In genomic region chr17:15828727-15829314, GRCh38 we compare ENCODE assay signal across 8 cellular contexts.
A peak's percentile ranks its signal among the peaks of the same experiment; 100 is the strongest.
DNase-seq lines count a peak whose midpoint lies in the region; TF ChIP-seq lines count a peak whose summit lies in the region.
"Not testable (repeated sequence)": the region's sequence is repeated elsewhere in the genome, so short reads cannot be mapped to it uniquely, and the experiment has no call there.

No MANE protein-coding gene starts in this region.

- not testable (repeated sequence) for H3K4me1 ChIP-seq in tibial artery

- not testable (repeated sequence) for H3K9me3 ChIP-seq in tibial artery

- in situ Hi-C loops in brain microvascular endothelial cell (cut with HindIII; ENCODE audit: low pct_ligation_motif_present, low sequenced_read_pairs), result not testable (repeated sequence)

- intact Hi-C loops in tibial artery (cut with DNase I; ENCODE audit: low total_unique reads), result not testable (repeated sequence)

- not testable (repeated sequence) for H3K4me3 ChIP-seq in brain microvascular endothelial cell (ENCODE audit: low read depth, low read length); tibial artery

- POLR2A ChIA-PET in GM10248 (lab: Yijun Ruan, JAX), result not testable (repeated sequence)

- H3K27me3 ChIP-seq in brain microvascular endothelial cell (replicated peaks); tibial artery: not testable (repeated sequence)

- CTCF ChIA-PET in GM10248 (lab: Yijun Ruan, JAX), result interaction anchor here (1.4 to 2.4 kb wide), 3 partner anchors 130 to 694 kb away, joined by 3 to 21 read pairs (median 3); partner anchors contain the start of genes TTC19 and ZSWIM7

- not testable (repeated sequence) for H3K27ac ChIP-seq in brain microvascular endothelial cell, tibial artery

- H3K36me3 ChIP-seq in brain microvascular endothelial cell (replicated peaks); tibial artery: not testable (repeated sequence)

- DNase-seq in GM10248 (ENCODE audit: extremely low spot score) (peak; percentile 11), HS-27A (ENCODE audit: low read depth) (peak; percentile 24), NCI-H82 (lab: John Stamatoyannopoulos, UW) (peak; percentile 86), brain microvascular endothelial cell (peak; percentile 79), hepatic stellate cell (ENCODE audit: low spot score) (peak; percentile 17), pulmonary artery endothelial cell (ENCODE audit: low read depth, low spot score) (peak; percentile 26), tibial artery (peak; percentile 76 to 81)
- DNase-seq in activated CD4-positive, CD25-positive, alpha-beta regulatory T cell treated with anti-CD3 and anti-CD28 coated beads, Interleukin-2, amount 50 U/mL, for 72 hours, result peak; percentile 72

- TF ChIP-seq CTCF in GM10248 (IDR thresholded peaks at IDR 0.05; ENCODE audit: control extremely low read depth, extremely low read depth, low read depth, missing control alignments) (peak; percentile 80), brain microvascular endothelial cell (IDR thresholded peaks at IDR 0.05; ENCODE audit: low read depth, low read length, missing control alignments) (peak; percentile 77), tibial artery (IDR thresholded peaks at IDR 0.05) (peak; percentile 63 to 81)

Comparison
In these comparisons a context has a peak if more than half of its experiments do, and no peak if none do; other contexts are left out.
1. DNase-seq: peak in every context shown above with its lines; median percentile 86 in NCI-H82; 79 in brain microvascular endothelial cell; 78 in tibial artery; 72 in activated CD4-positive, CD25-positive, alpha-beta regulatory T cell treated with anti-CD3 and anti-CD28 coated beads, Interleukin-2, amount 50 U/mL, for 72 hours; 26 in pulmonary artery endothelial cell; 24 in HS-27A; 17 in hepatic stellate cell; 11 in GM10248.